Comparison of ENCODE assay signal across 8 cellular contexts in the genomic region with DNA sequence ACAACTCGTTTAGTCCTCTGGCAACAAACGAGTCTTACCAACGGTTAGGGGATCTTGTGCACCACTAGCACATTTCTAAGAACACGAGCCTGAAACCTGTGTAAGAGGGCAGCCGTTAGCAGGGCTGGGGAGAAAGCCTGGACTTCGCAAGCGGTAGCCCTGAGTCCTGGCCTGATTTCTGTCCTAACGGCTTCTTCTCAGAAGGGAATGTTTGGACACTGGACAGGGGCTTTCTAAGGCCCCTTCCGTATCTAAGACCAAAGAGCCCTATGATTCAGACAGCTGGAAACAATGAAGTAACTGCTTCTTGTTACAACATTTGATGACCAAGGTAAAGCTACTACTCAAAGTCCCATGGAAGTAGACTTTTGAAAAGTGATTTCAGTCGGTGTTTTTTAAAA.
DNase-seq lines count a peak whose midpoint lies in the region; ATAC-seq and TF ChIP-seq lines count a peak whose summit lies in the region.

No MANE protein-coding gene starts in this region.

- H3K9me3 ChIP-seq in WERI-Rb-1 (ENCODE audit: severe bottlenecking): no peaks in the 10 kb centered on the region

- no peaks in the 10 kb centered on the region for H3K27me3 ChIP-seq in WERI-Rb-1 (ENCODE audit: insufficient read depth, low read depth, severe bottlenecking)

- peak overlapping the region; percentile 30 for H3K27ac Mint-ChIP-seq in activated naive CD4-positive, alpha-beta T cell treated with anti-CD3 and anti-CD28 coated beads, Interleukin-2, amount 50 U/mL, for 24 hours
- peak overlapping the region; percentile 31 for H3K27ac Mint-ChIP-seq in stimulated activated naive B cell treated with anti-CD40 and anti-IgM and Interleukin-4, amounts not matched to agents 10 μg/mL and 1 μg/mL and 100 μg/mL, for 72 hours

- TF ChIP-seq CTCF in WERI-Rb-1 (IDR thresholded peaks at IDR 0.05; ENCODE audit: low read depth, low read length): no peak
- TF ChIP-seq CTCF in GM10266 (IDR thresholded peaks at IDR 0.05; ENCODE audit: control insufficient read depth, insufficient read depth, low read depth, missing control alignments): no peak

- peaks cover 52% of the 10 kb centered on the region for H3K36me3 ChIP-seq in WERI-Rb-1

- DNase-seq in activated naive CD4-positive, alpha-beta T cell treated with Interleukin-2 at 50 U/mL for 16 hours: no peak
- no peak for DNase-seq in WERI-Rb-1
- no peak for DNase-seq in stimulated activated naive B cell treated with anti-CD40 and anti-IgM and Interleukin-4, amounts not matched to agents 10 μg/mL and 1 μg/mL and 100 μg/mL, for 72 hours
- DNase-seq in GM10266 (ENCODE audit: extremely low spot score): no peak
- DNase-seq in epidermal melanocyte (ENCODE audit: insufficient read length, low spot score): no peak
- DNase-seq in iPS-NIHi7 (ENCODE audit: extremely low spot score): no peak

- H3K4me3 Mint-ChIP-seq in activated naive CD4-positive, alpha-beta T cell treated with anti-CD3 and anti-CD28 coated beads, Interleukin-2, amount 50 U/mL, for 24 hours: peak overlapping the region; percentile 95
- H3K4me3 Mint-ChIP-seq in stimulated activated naive B cell treated with anti-CD40 and anti-IgM and Interleukin-4, amounts not matched to agents 10 μg/mL and 1 μg/mL and 100 μg/mL, for 72 hours: peak overlapping the region in 1 of 2 donors; percentile 58

- peaks cover 9% of the 10 kb centered on the region for H3K36me3 Mint-ChIP-seq in activated naive CD4-positive, alpha-beta T cell treated with anti-CD3 and anti-CD28 coated beads, Interleukin-2, amount 50 U/mL, for 24 hours
- peaks cover 8 to 27% of the 10 kb centered on the region in 2 donors for H3K36me3 Mint-ChIP-seq in stimulated activated naive B cell treated with anti-CD40 and anti-IgM and Interleukin-4, amounts not matched to agents 10 μg/mL and 1 μg/mL and 100 μg/mL, for 72 hours

- no peak for ATAC-seq in stimulated activated naive B cell treated with anti-CD40 and anti-IgM and Interleukin-4, amounts not matched to agents 10 μg/mL and 1 μg/mL and 100 μg/mL, for 72 hours (replicated peaks)

- H3K4me1 Mint-ChIP-seq in activated naive CD4-positive, alpha-beta T cell treated with anti-CD3 and anti-CD28 coated beads, Interleukin-2, amount 50 U/mL, for 24 hours: peaks cover 71% of the 10 kb centered on the region
- H3K4me1 Mint-ChIP-seq in stimulated activated naive B cell treated with anti-CD40 and anti-IgM and Interleukin-4, amounts not matched to agents 10 μg/mL and 1 μg/mL and 100 μg/mL, for 72 hours: peaks cover 25 to 66% of the 10 kb centered on the region in 2 donors

- H3K4me3 ChIP-seq in WERI-Rb-1 (ENCODE audit: low read depth, low read length) (peak overlapping the region; percentile 64), iPS-11a (ENCODE audit: low read depth, low read length) (peak overlapping the region; percentile 99)

- H3K27me3 Mint-ChIP-seq in activated naive CD4-positive, alpha-beta T cell treated with anti-CD3 and anti-CD28 coated beads, Interleukin-2, amount 50 U/mL, for 24 hours: no peaks in the 10 kb centered on the region
- H3K27me3 Mint-ChIP-seq in stimulated activated naive B cell treated with anti-CD40 and anti-IgM and Interleukin-4, amounts not matched to agents 10 μg/mL and 1 μg/mL and 100 μg/mL, for 72 hours: no peaks in the 10 kb centered on the region

- H3K9me3 Mint-ChIP-seq in activated naive CD4-positive, alpha-beta T cell treated with anti-CD3 and anti-CD28 coated beads, Interleukin-2, amount 50 U/mL, for 24 hours: no peaks in the 10 kb centered on the region
- no peaks in the 10 kb centered on the region for H3K9me3 Mint-ChIP-seq in stimulated activated naive B cell treated with anti-CD40 and anti-IgM and Interleukin-4, amounts not matched to agents 10 μg/mL and 1 μg/mL and 100 μg/mL, for 72 hours

- H3K27ac ChIP-seq in WERI-Rb-1: peak overlapping the region; percentile 3; the same call in 1 of the 2 replicates
